Comparison of ENCODE assay signal across 8 cellular contexts in genomic region chr17:30104575-30105339, GRCh38. TPM values are rescaled to one million over a fixed set of nuclear protein-coding genes. Genes with fewer than 3 reads are reported as not detected.
DNase-seq lines count a peak whose midpoint lies in the region; ATAC-seq and TF ChIP-seq lines count a peak whose summit lies in the region.

No MANE protein-coding gene starts in this region.

- peak overlapping the region in 1 of 2 donors; percentile 70 for H3K9ac ChIP-seq in colonic mucosa (ENCODE audit: low read depth in 2 of 2, low read length in 2 of 2)

- intact Hi-C loops in colonic mucosa (cut with DNase I): loop anchor here (10.0 kb wide), 1 partner anchor 170 kb away; no protein-coding TSS in a partner anchor

- TF ChIP-seq CTCF in colonic mucosa (IDR thresholded peaks at IDR 0.05): peak; percentile 82

- peak overlapping the region; percentile 26 for H3K4me3 ChIP-seq in colonic mucosa

- peak; percentile 87 for DNase-seq in DMS153 treated with DMSO at 0.1 percent for 48 hours (lab: John Stamatoyannopoulos, UW; ENCODE audit: unreplicated experiment)
- peak; percentile 69 for DNase-seq in NCI-H460 (ENCODE audit: extremely low read depth, low read depth)
- DNase-seq in activated CD4-positive, alpha-beta T cell treated with anti-CD3 and anti-CD28 coated beads for 1 hour: peak; percentile 52
- DNase-seq in colonic mucosa: peak; percentile 85
- DNase-seq in kidney tubule cell (ENCODE audit: low spot score): peak; percentile 82
- DNase-seq in stimulated activated CD4-positive, alpha-beta T cell treated with anti-CD3 and anti-CD28 coated beads, Interleukin-1b, Interleukin-23, amount 100 ng/mL, for 24 hours (ENCODE audit: low read depth in 4 of 4, low spot score in 1 of 4): peak; percentile 42 to 53 (median 49)

- H3K36me3 ChIP-seq in colonic mucosa: no peaks in the 10 kb centered on the region

- no peaks in the 10 kb centered on the region for H3K9me3 ChIP-seq in colonic mucosa

- peak overlapping the region; percentile 41 for H3K27ac ChIP-seq in colonic mucosa

- H3K27me3 ChIP-seq in colonic mucosa: no peaks in the 10 kb centered on the region

- H3K4me1 ChIP-seq in colonic mucosa: no peaks in the 10 kb centered on the region

- ATAC-seq in HG02973 (IDR thresholded peaks at IDR 0.05; ENCODE audit: unreplicated experiment) (peak; percentile 69), HG02571 (IDR thresholded peaks at IDR 0.05; ENCODE audit: unreplicated experiment) (no peak)

RNA-seq across cellular contexts. Expression of gene NSRP1, which starts 11.9 kb away (rescaled TPM):
- total RNA-seq in NCI-H460 (2014; rRNA removed; shearing (Covaris generic)): 12.0 and 17.9 TPM in 2 replicates
- 13.6 and 15.3 TPM in 2 replicates for polyA plus RNA-seq in NCI-H460 (2014; cell fraction: nucleus; rRNA removed)
- total RNA-seq in colonic mucosa: 10 to 100 TPM; 20.9 TPM
